12 cellular contexts compared by ENCODE assay signal in genomic region chr5:127844631-127845030, GRCh38.
DNase-seq lines count a peak whose midpoint lies in the region; ATAC-seq and TF ChIP-seq lines count a peak whose summit lies in the region.
"Had no signal": no experiment of that assay in that cellular context is flagged by ENCODE, and none has a peak within 500 bp of the region (broad histone marks: within the 10 kb centered on the region; RNA-seq: fewer than 3 reads in every experiment).

No MANE protein-coding gene starts in this region.

- H3K9me3 Mint-ChIP-seq in H9 (no peaks in the 10 kb centered on the region), WTC11 (no peaks in the 10 kb centered on the region)
- H3K9me3 Mint-ChIP-seq in activated CD4-positive, alpha-beta T cell treated with anti-CD3 and anti-CD28 coated beads, Interleukin-2, amount 10 ng/mL, durations not matched to agents 7 days and 5 days, result no peaks in the 10 kb centered on the region
- H3K9me3 Mint-ChIP-seq in activated T-cell treated with anti-CD3 and anti-CD28 coated beads, Interleukin-2, amount 50 U/mL, for 4 hours, result no peaks in the 10 kb centered on the region
- H3K9me3 Mint-ChIP-seq: CD8-positive, alpha-beta memory T cell had no signal

- H3K27ac ChIP-seq in H9 (ENCODE audit: insufficient read length, low read depth, low read length) (no peak overlapping the region), Peyer's patch (no peak overlapping the region)
- H3K27ac ChIP-seq: left lung, vagina had no signal

- no peak overlapping the region for H3T11ph ChIP-seq in H9 (ENCODE audit: low read length)

- no peak overlapping the region for H2BK20ac ChIP-seq in H9 (ENCODE audit: low read depth, low read length, poor library complexity, severe bottlenecking)

- no peaks in the 10 kb centered on the region for H4K20me1 ChIP-seq in H9 (ENCODE audit: control insufficient read depth, insufficient read depth, insufficient read length)

- no peak overlapping the region for H3K9ac ChIP-seq in H9 (ENCODE audit: extremely low read depth, insufficient read length, low read length)

- no peak overlapping the region for H2AK5ac ChIP-seq in H9 (ENCODE audit: insufficient read length, low read length)

- no peaks in the 10 kb centered on the region for H3K27me3 ChIP-seq in H9 (ENCODE audit: insufficient read depth, low read length)
- H3K27me3 ChIP-seq in Peyer's patch, result no peaks in the 10 kb centered on the region
- H3K27me3 ChIP-seq: left lung, vagina had no signal

- no peak overlapping the region for H3K4me2 ChIP-seq in H9 (ENCODE audit: insufficient read depth, insufficient read length, low read length)

- intact Hi-C loops in left cardiac atrium (cut with DNase I), result no loop called here

- H2AFZ ChIP-seq in H9 (ENCODE audit: low read length), result no peak overlapping the region

- CTCF ChIA-PET in WTC11 (lab: Charles Lee), result interaction anchor here (2.1 kb wide), 1 partner anchor 21 kb away, joined by 9 read pairs; no protein-coding TSS in a partner anchor
- CTCF ChIA-PET in activated CD4-positive, alpha-beta T cell treated with anti-CD3 and anti-CD28 coated beads, Interleukin-2, amount 10 ng/mL, durations not matched to agents 7 days and 5 days (lab: Charles Lee), result interaction anchor here (0.9 to 1.7 kb wide), 2 partner anchors 11 to 43 kb away, joined by 3 to 4 read pairs; no protein-coding TSS in a partner anchor

- no peak overlapping the region for H4K8ac ChIP-seq in H9 (replicated peaks; ENCODE audit: insufficient read length, low read depth, low read length)

- TF ChIP-seq CTCF in H9 (conservative IDR thresholded peaks at IDR 0.05) (no peak), WTC11 (IDR thresholded peaks at IDR 0.05) (no peak), Peyer's patch (IDR thresholded peaks at IDR 0.05) (peak in 1 of 6 experiments; percentile 15)

- H3K56ac ChIP-seq in H9 (ENCODE audit: insufficient read length, low read depth, low read length), result no peak overlapping the region

- no peaks in the 10 kb centered on the region for H3K79me1 ChIP-seq in H9 (ENCODE audit: insufficient read depth, low read depth, low read length, poor library complexity, severe bottlenecking)

- no peaks in the 10 kb centered on the region for H3K4me1 ChIP-seq in H9 (ENCODE audit: insufficient read depth, low read length)
- H3K4me1 ChIP-seq in Peyer's patch, result peaks cover 0 to 17% (median 0%) of the 10 kb centered on the region in 4 donors
- H3K4me1 ChIP-seq: vagina had no signal

- DNase-seq in H9 (no peak), WTC11 (ENCODE audit: low spot score) (no peak), left cardiac atrium (peak; percentile 58), retina (peak; percentile 36), Peyer's patch (no peak)
- DNase-seq in activated CD4-positive, alpha-beta T cell treated with anti-CD3 and anti-CD28 coated beads, Interleukin-2, amount 10 ng/mL, durations not matched to agents 7 days and 5 days, result no peak
- DNase-seq in activated T-cell treated with anti-CD3 and anti-CD28 coated beads, Interleukin-2, amount 50 U/mL, for 4 hours, result no peak
- DNase-seq: CD8-positive, alpha-beta memory T cell; left lung; NCI-H526 had no signal

- H3K4me3 Mint-ChIP-seq in H9 (no peak overlapping the region), WTC11 (no peak overlapping the region)
- no peak overlapping the region for H3K4me3 Mint-ChIP-seq in activated CD4-positive, alpha-beta T cell treated with anti-CD3 and anti-CD28 coated beads, Interleukin-2, amount 10 ng/mL, durations not matched to agents 7 days and 5 days
- no peak overlapping the region for H3K4me3 Mint-ChIP-seq in activated T-cell treated with anti-CD3 and anti-CD28 coated beads, Interleukin-2, amount 50 U/mL, for 4 hours
- H3K4me3 Mint-ChIP-seq: CD8-positive, alpha-beta memory T cell had no signal

- no peak overlapping the region for H2BK120ac ChIP-seq in H9 (ENCODE audit: low read depth, low read length, poor library complexity, severe bottlenecking)

- H2BK15ac ChIP-seq in H9 (ENCODE audit: low read depth, low read length), result no peak overlapping the region

- H3K23ac ChIP-seq in H9 (ENCODE audit: insufficient read length, low read depth, low read length), result no peak overlapping the region

- H3K27ac Mint-ChIP-seq in H9 (peak overlapping the region in 2 of 3 experiments; percentile 57 to 84; a peak in 2 of 7 replicates), WTC11 (no peak overlapping the region)
- no peak overlapping the region for H3K27ac Mint-ChIP-seq in activated CD4-positive, alpha-beta T cell treated with anti-CD3 and anti-CD28 coated beads, Interleukin-2, amount 10 ng/mL, durations not matched to agents 7 days and 5 days

- no peak overlapping the region for H4K91ac ChIP-seq in H9 (ENCODE audit: insufficient read length, low read depth, low read length)

- H3K9me3 ChIP-seq in H9 (ENCODE audit: control insufficient read depth, low read depth, low read length), result no peaks in the 10 kb centered on the region
- no peaks in the 10 kb centered on the region for H3K9me3 ChIP-seq in Peyer's patch
- H3K9me3 ChIP-seq: left lung, vagina had no signal

- no peaks in the 10 kb centered on the region; the same call in 1 of the 2 replicates for H3K27me3 Mint-ChIP-seq in H9 (ENCODE audit: low read depth)
- H3K27me3 Mint-ChIP-seq in WTC11 (ENCODE audit: low read depth), result no peaks in the 10 kb centered on the region
- no peaks in the 10 kb centered on the region for H3K27me3 Mint-ChIP-seq in activated CD4-positive, alpha-beta T cell treated with anti-CD3 and anti-CD28 coated beads, Interleukin-2, amount 10 ng/mL, durations not matched to agents 7 days and 5 days
- H3K27me3 Mint-ChIP-seq in activated T-cell treated with anti-CD3 and anti-CD28 coated beads, Interleukin-2, amount 50 U/mL, for 4 hours (ENCODE audit: low read depth), result no peaks in the 10 kb centered on the region

- H3K23me2 ChIP-seq in H9 (ENCODE audit: insufficient read length, low read depth, low read length, poor library complexity, severe bottlenecking), result no peaks in the 10 kb centered on the region

- no peak overlapping the region for H3K4me3 ChIP-seq in Peyer's patch
- H3K4me3 ChIP-seq: left lung, vagina had no signal

- no peak overlapping the region for H3K4ac ChIP-seq in H9 (ENCODE audit: low read depth, low read length)

- H3K36me3 ChIP-seq in Peyer's patch, result no peaks in the 10 kb centered on the region
- H3K36me3 ChIP-seq: left lung, vagina had no signal

- no peak overlapping the region for H3K14ac ChIP-seq in H9 (ENCODE audit: insufficient read depth, low read length)

- no peaks in the 10 kb centered on the region for H3K36me3 Mint-ChIP-seq in H9 (ENCODE audit: insufficient read depth in 1 of 3, low read depth in 3 of 3)
- H3K36me3 Mint-ChIP-seq in WTC11, result no peaks in the 10 kb centered on the region
- H3K36me3 Mint-ChIP-seq in activated CD4-positive, alpha-beta T cell treated with anti-CD3 and anti-CD28 coated beads, Interleukin-2, amount 10 ng/mL, durations not matched to agents 7 days and 5 days (ENCODE audit: low read depth), result no peaks in the 10 kb centered on the region
- H3K36me3 Mint-ChIP-seq in activated T-cell treated with anti-CD3 and anti-CD28 coated beads, Interleukin-2, amount 50 U/mL, for 4 hours (ENCODE audit: insufficient read depth), result no peaks in the 10 kb centered on the region
- H3K36me3 Mint-ChIP-seq: CD8-positive, alpha-beta memory T cell had no signal

- no CpG with 5 or more reads among the region's 7 CpGs for WGBS in H9 (ENCODE audit: extremely low coverage, insufficient read length, low lambda C conversion rate)

- no peak overlapping the region for H2BK5ac ChIP-seq in H9 (ENCODE audit: insufficient read length, low read length)

- ATAC-seq in WTC11, result peak; percentile 76
- ATAC-seq in left cardiac atrium, result peak; percentile 81 to 89
- ATAC-seq in activated T-cell treated with anti-CD3 and anti-CD28 coated beads, Interleukin-2, amount 50 U/mL, for 4 hours, result no peak
- no peak for ATAC-seq in GM21717 (IDR thresholded peaks at IDR 0.05; ENCODE audit: unreplicated experiment)
- ATAC-seq: left lung had no signal

- H2BK12ac ChIP-seq in H9 (ENCODE audit: insufficient read length, low read depth, low read length), result no peak overlapping the region

- no peak overlapping the region for H4K5ac ChIP-seq in H9 (ENCODE audit: insufficient read length, low read depth, low read length)

- no peak for TF ChIP-seq POLR2A in Peyer's patch (IDR thresholded peaks at IDR 0.05)

- no peak overlapping the region for H3K18ac ChIP-seq in H9 (ENCODE audit: insufficient read length, low read depth, low read length)

- H3K4me1 Mint-ChIP-seq in H9 (peaks cover 11 to 12% of the 10 kb centered on the region in 2 experiments), WTC11 (peaks cover 12% of the 10 kb centered on the region)
- H3K4me1 Mint-ChIP-seq in activated CD4-positive, alpha-beta T cell treated with anti-CD3 and anti-CD28 coated beads, Interleukin-2, amount 10 ng/mL, durations not matched to agents 7 days and 5 days, result no peaks in the 10 kb centered on the region
- H3K4me1 Mint-ChIP-seq in activated T-cell treated with anti-CD3 and anti-CD28 coated beads, Interleukin-2, amount 50 U/mL, for 4 hours (ENCODE audit: low read depth), result no peaks in the 10 kb centered on the region
- H3K4me1 Mint-ChIP-seq: CD8-positive, alpha-beta memory T cell had no signal

- POLR2A ChIA-PET in WTC11 (lab: Charles Lee), result no interaction called here
- POLR2A ChIA-PET in activated CD4-positive, alpha-beta T cell treated with anti-CD3 and anti-CD28 coated beads, Interleukin-2, amount 10 ng/mL, durations not matched to agents 7 days and 5 days (lab: Charles Lee), result no interaction called here

- no peaks in the 10 kb centered on the region for H3K79me2 ChIP-seq in H9 (ENCODE audit: insufficient read depth, low read length)

TF ChIP-seq in WTC11, 78 proteins besides CTCF, POLR2A, EP300 and RAD21:
- no peak for TF ChIP-seq SMAD4 (CRISPR knock-in tag; IDR thresholded peaks at IDR 0.05)
- no peak for TF ChIP-seq ELF4 (CRISPR knock-in tag; IDR thresholded peaks at IDR 0.05; ENCODE audit: low read depth)
- no peak for TF ChIP-seq TCF7 (CRISPR knock-in tag; IDR thresholded peaks at IDR 0.05; ENCODE audit: low read depth)
- TF ChIP-seq, protein P1, sequence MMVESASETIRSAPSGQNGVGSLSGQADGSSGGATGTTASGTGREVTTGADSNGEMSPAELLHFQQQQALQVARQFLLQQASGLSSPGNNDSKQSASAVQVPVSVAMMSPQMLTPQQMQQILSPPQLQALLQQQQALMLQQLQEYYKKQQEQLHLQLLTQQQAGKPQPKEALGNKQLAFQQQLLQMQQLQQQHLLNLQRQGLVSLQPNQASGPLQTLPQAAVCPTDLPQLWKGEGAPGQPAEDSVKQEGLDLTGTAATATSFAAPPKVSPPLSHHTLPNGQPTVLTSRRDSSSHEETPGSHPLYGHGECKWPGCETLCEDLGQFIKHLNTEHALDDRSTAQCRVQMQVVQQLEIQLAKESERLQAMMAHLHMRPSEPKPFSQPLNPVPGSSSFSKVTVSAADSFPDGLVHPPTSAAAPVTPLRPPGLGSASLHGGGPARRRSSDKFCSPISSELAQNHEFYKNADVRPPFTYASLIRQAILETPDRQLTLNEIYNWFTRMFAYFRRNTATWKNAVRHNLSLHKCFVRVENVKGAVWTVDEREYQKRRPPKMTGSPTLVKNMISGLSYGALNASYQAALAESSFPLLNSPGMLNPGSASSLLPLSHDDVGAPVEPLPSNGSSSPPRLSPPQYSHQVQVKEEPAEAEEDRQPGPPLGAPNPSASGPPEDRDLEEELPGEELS (CRISPR knock-in tag; IDR thresholded peaks at IDR 0.05), result no peak
TF ChIP-seq in WTC11: peak in this region for 0.

Comparison
In these comparisons a context has a peak if more than half of its experiments do, and no peak if none do; other contexts are left out.
1. DNase-seq: peak in left cardiac atrium (single experiment) and retina (single experiment); none in H9 (single experiment), WTC11 (single experiment), activated CD4-positive, alpha-beta T cell treated with anti-CD3 and anti-CD28 coated beads, Interleukin-2, amount 10 ng/mL, durations not matched to agents 7 days and 5 days (single experiment), Peyer's patch (0 of 3) and activated T-cell treated with anti-CD3 and anti-CD28 coated beads, Interleukin-2, amount 50 U/mL, for 4 hours (single experiment).
2. H3K27ac Mint-ChIP-seq: peak in H9 (2 of 3); none in WTC11 (single experiment) and activated CD4-positive, alpha-beta T cell treated with anti-CD3 and anti-CD28 coated beads, Interleukin-2, amount 10 ng/mL, durations not matched to agents 7 days and 5 days (single experiment).
3. ATAC-seq: peak in WTC11 (single experiment) and left cardiac atrium (2 of 2); none in activated T-cell treated with anti-CD3 and anti-CD28 coated beads, Interleukin-2, amount 50 U/mL, for 4 hours (0 of 2) and GM21717 (single experiment).